Comparison of ENCODE assay signal across 11 cellular contexts in the genomic region with DNA sequence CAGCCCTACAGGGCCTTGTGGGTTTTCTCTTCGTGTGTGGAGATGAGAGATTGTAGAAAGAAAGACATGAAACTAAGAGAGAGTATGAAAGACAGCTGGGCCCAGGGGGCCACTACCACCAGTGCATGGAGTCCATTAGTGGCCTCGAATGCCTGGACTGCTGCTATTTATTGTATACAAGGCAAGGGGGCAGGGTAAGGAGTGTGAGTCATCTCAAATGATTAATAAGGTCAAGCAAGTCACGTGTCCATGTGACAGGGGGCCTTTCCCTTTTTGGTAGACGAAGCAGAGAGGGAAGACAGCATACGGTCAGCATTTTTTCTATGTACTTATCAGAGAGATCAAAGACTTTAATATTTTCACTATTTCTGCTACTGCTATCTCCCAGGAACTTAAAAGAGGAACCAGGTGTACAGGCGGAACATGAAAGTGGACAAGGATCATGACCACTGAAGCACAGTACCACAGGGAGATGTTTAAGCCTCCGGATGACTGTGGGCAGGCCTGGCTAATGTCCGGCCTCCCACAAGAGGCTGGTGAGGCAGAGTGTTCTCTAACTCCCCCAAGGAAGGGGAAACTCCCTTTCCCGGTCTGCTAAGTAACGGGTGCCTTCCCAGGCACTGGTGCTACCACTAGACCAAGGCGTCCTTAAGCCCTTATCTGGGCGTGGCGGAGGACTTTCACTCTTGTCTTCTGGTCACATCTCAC. TPM values are rescaled to one million over a fixed set of nuclear protein-coding genes. Genes with fewer than 3 reads are reported as not detected.
A peak's percentile ranks its signal among the peaks of the same experiment; 100 is the strongest.
DNase-seq lines count a peak whose midpoint lies in the region; ATAC-seq and TF ChIP-seq lines count a peak whose summit lies in the region.
"Had no signal": no experiment of that assay in that cellular context is flagged by ENCODE, and none has a peak within 500 bp of the region (broad histone marks: within the 10 kb centered on the region; RNA-seq: fewer than 3 reads in every experiment).

No MANE protein-coding gene starts in this region.

- no peak overlapping the region for H3K9ac ChIP-seq in mesenchymal stem cell (ENCODE audit: low read length)

- DNase-seq in HT-29 (ENCODE audit: low spot score) (peak; percentile 40), brain microvascular endothelial cell (peak; percentile 52), mesenchymal stem cell (peak; percentile 92), cerebellar cortex (ENCODE audit: low spot score) (no peak), superior temporal gyrus (ENCODE audit: extremely low spot score) (no peak), endothelial cell (ENCODE audit: low spot score) (no peak)
- DNase-seq: CD4-positive, alpha-beta memory T cell had no signal

- H2AK5ac ChIP-seq in mesenchymal stem cell (ENCODE audit: low read length, severe bottlenecking) = no peak overlapping the region

- H2BK120ac ChIP-seq in mesenchymal stem cell (ENCODE audit: low read depth, low read length) = peak overlapping the region; percentile 49

- H3K18ac ChIP-seq in mesenchymal stem cell (ENCODE audit: low read depth in 1 of 2, low read length in 2 of 2) = peak overlapping the region; percentile 56 to 79

- H4K91ac ChIP-seq in mesenchymal stem cell (ENCODE audit: low read length) = no peak overlapping the region

- no peak overlapping the region for H3K27ac Mint-ChIP-seq in endothelial cell (ENCODE audit: unreplicated experiment)
- H3K27ac Mint-ChIP-seq: activated T-helper 17 cell treated with anti-CD3 and anti-CD28 coated beads, Interleukin-2, amount 50 U/mL, for 72 hours had no signal

- H3K27me3 ChIP-seq in ACC112 (ENCODE audit: insufficient read depth, low read length) = no peaks in the 10 kb centered on the region
- H3K27me3 ChIP-seq in brain microvascular endothelial cell (replicated peaks) = no peaks in the 10 kb centered on the region
- no peaks in the 10 kb centered on the region for H3K27me3 ChIP-seq in mesenchymal stem cell (ENCODE audit: control insufficient read depth in 1 of 2, insufficient read depth in 1 of 2, low read length in 2 of 2)

- peaks cover 3% of the 10 kb centered on the region for H3K27me3 Mint-ChIP-seq in endothelial cell (ENCODE audit: unreplicated experiment)

- no peak overlapping the region for H3K4ac ChIP-seq in mesenchymal stem cell (ENCODE audit: low read depth in 1 of 2, low read length in 2 of 2)

- no peak overlapping the region for H3K23ac ChIP-seq in mesenchymal stem cell (ENCODE audit: low read length in 2 of 2)

- H3K79me1 ChIP-seq in mesenchymal stem cell (replicated peaks; ENCODE audit: low read length, poor library complexity, severe bottlenecking) = no peaks in the 10 kb centered on the region

- peaks cover 4% of the 10 kb centered on the region for H3K4me1 ChIP-seq in ACC112 (ENCODE audit: control insufficient read depth, insufficient read depth, low read length, unreplicated experiment)
- H3K4me1 ChIP-seq in mesenchymal stem cell (ENCODE audit: control insufficient read depth, insufficient read depth, low read depth, low read length) = peaks cover 8% of the 10 kb centered on the region

- peak overlapping the region; percentile 80 for H4K8ac ChIP-seq in mesenchymal stem cell (ENCODE audit: low read length)

- H3K36me3 Mint-ChIP-seq in endothelial cell (ENCODE audit: low read depth, unreplicated experiment) = no peaks in the 10 kb centered on the region
- H3K36me3 Mint-ChIP-seq: CD4-positive, alpha-beta memory T cell had no signal

- H3K79me2 ChIP-seq in ACC112 (ENCODE audit: control insufficient read depth, insufficient read depth, low read length, unreplicated experiment) = no peaks in the 10 kb centered on the region

- H3K4me3 ChIP-seq in ACC112 (ENCODE audit: low read depth, low read length) (no peak overlapping the region), brain microvascular endothelial cell (ENCODE audit: low read depth, low read length) (no peak overlapping the region), mesenchymal stem cell (ENCODE audit: insufficient read depth in 1 of 2, low read depth in 1 of 2, low read length in 2 of 2) (no peak overlapping the region)

- no peak overlapping the region for H2BK5ac ChIP-seq in mesenchymal stem cell (ENCODE audit: low read depth, low read length, poor library complexity, severe bottlenecking)

- H3K36me3 ChIP-seq in ACC112 (ENCODE audit: insufficient read depth, low read length) = no peaks in the 10 kb centered on the region
- H3K36me3 ChIP-seq in brain microvascular endothelial cell (replicated peaks) = no peaks in the 10 kb centered on the region
- H3K36me3 ChIP-seq in mesenchymal stem cell (ENCODE audit: control insufficient read depth in 1 of 2, insufficient read depth in 2 of 2, low read depth in 1 of 2, low read length in 2 of 2) = no peaks in the 10 kb centered on the region

- TF ChIP-seq CTCF in brain microvascular endothelial cell (IDR thresholded peaks at IDR 0.05; ENCODE audit: low read depth, low read length, missing control alignments) (no peak), endothelial cell (IDR thresholded peaks at IDR 0.05; ENCODE audit: unreplicated experiment) (no peak)

- H3K4me2 ChIP-seq in mesenchymal stem cell (ENCODE audit: low read length, poor library complexity, severe bottlenecking) = no peak overlapping the region

- H2BK15ac ChIP-seq in mesenchymal stem cell (ENCODE audit: low read depth, poor library complexity, severe bottlenecking) = no peak overlapping the region

- H2AFZ ChIP-seq in ACC112 (ENCODE audit: low read length, unreplicated experiment) (peak overlapping the region; percentile 75), mesenchymal stem cell (ENCODE audit: low read depth, low read length) (no peak overlapping the region)

- in situ Hi-C loops in brain microvascular endothelial cell (cut with HindIII; ENCODE audit: low pct_ligation_motif_present, low sequenced_read_pairs) = no loop called here

- H2BK12ac ChIP-seq in mesenchymal stem cell (ENCODE audit: low read length in 2 of 2) = peak overlapping the region; percentile 1 to 66

- peaks cover 2% of the 10 kb centered on the region for H3K4me1 Mint-ChIP-seq in endothelial cell (ENCODE audit: unreplicated experiment)
- H3K4me1 Mint-ChIP-seq: activated T-helper 17 cell treated with anti-CD3 and anti-CD28 coated beads, Interleukin-2, amount 50 U/mL, for 72 hours had no signal

- no peak for ATAC-seq in GM18861 (IDR thresholded peaks at IDR 0.05; ENCODE audit: unreplicated experiment)
- ATAC-seq: activated T-helper 17 cell treated with anti-CD3 and anti-CD28 coated beads, Interleukin-2, amount 50 U/mL, for 72 hours had no signal

- 31% methylated on average over 13 of the region's 13 CpGs for WGBS in mesenchymal stem cell

- no peaks in the 10 kb centered on the region for H3K9me3 Mint-ChIP-seq in endothelial cell (ENCODE audit: unreplicated experiment)
- H3K9me3 Mint-ChIP-seq: activated T-helper 17 cell treated with anti-CD3 and anti-CD28 coated beads, Interleukin-2, amount 50 U/mL, for 72 hours; CD4-positive, alpha-beta memory T cell had no signal

- no peak overlapping the region for H3K4me3 Mint-ChIP-seq in endothelial cell (ENCODE audit: unreplicated experiment)
- H3K4me3 Mint-ChIP-seq: activated T-helper 17 cell treated with anti-CD3 and anti-CD28 coated beads, Interleukin-2, amount 50 U/mL, for 72 hours; CD4-positive, alpha-beta memory T cell had no signal

- H3K27ac ChIP-seq in ACC112 (ENCODE audit: low read depth, low read length) (no peak overlapping the region; the same call in 1 of the 2 replicates), brain microvascular endothelial cell (no peak overlapping the region), mesenchymal stem cell (ENCODE audit: low read length, poor library complexity, severe bottlenecking) (no peak overlapping the region)

- no peak overlapping the region for H3K14ac ChIP-seq in mesenchymal stem cell (ENCODE audit: low read length in 2 of 2)

- H3K9me3 ChIP-seq in mesenchymal stem cell (ENCODE audit: control insufficient read depth, low read length) = no peaks in the 10 kb centered on the region

RNA-seq across cellular contexts. Expression of gene FGF21, which starts 25.5 kb away (rescaled TPM):
- not detected in 2 replicates for total RNA-seq in HT-29 (2014; rRNA removed; shearing (Covaris generic))
- not detected for polyA plus RNA-seq in mesenchymal stem cell (2013, experiment 1 of 2)
- polyA plus RNA-seq in mesenchymal stem cell (2013, experiment 2 of 2) = not detected
- not detected for total RNA-seq in endothelial cell (ENCODE audit: unreplicated experiment)
- total RNA-seq: activated T-helper 17 cell treated with anti-CD3 and anti-CD28 coated beads, Interleukin-2, amount 50 U/mL, for 72 hours; CD4-positive, alpha-beta memory T cell; temporal lobe had no signal
- polyA plus RNA-seq: CD4-positive, alpha-beta memory T cell had no signal

RNA-seq across cellular contexts. Expression of gene FUT1, which starts 28.4 kb away (rescaled TPM):
- 4.6 and 6.3 TPM in 2 replicates for total RNA-seq in HT-29 (2014; rRNA removed; shearing (Covaris generic))
- 0.12 TPM for polyA plus RNA-seq in mesenchymal stem cell (2013, experiment 1 of 2)
- 0.10 TPM for polyA plus RNA-seq in mesenchymal stem cell (2013, experiment 2 of 2)
- 5.7 TPM for total RNA-seq in endothelial cell (ENCODE audit: unreplicated experiment)

RNA-seq across cellular contexts. Expression of gene BCAT2, which starts 30.0 kb away (rescaled TPM):
- total RNA-seq in HT-29 (2014; rRNA removed; shearing (Covaris generic)) = 62.8 and 65.7 TPM in 2 replicates
- 37.6 TPM for polyA plus RNA-seq in mesenchymal stem cell (2013, experiment 1 of 2)
- 34.7 TPM for polyA plus RNA-seq in mesenchymal stem cell (2013, experiment 2 of 2)
- 35.0 TPM for total RNA-seq in endothelial cell (ENCODE audit: unreplicated experiment)

RNA-seq across cellular contexts. Expression of gene IZUMO1, which starts 34.1 kb away (rescaled TPM):
- total RNA-seq in HT-29 (2014; rRNA removed; shearing (Covaris generic)) = 0.05 and 0.58 TPM in 2 replicates
- polyA plus RNA-seq in mesenchymal stem cell (2013, experiment 1 of 2) = not detected
- polyA plus RNA-seq in mesenchymal stem cell (2013, experiment 2 of 2) = not detected
- total RNA-seq in endothelial cell (ENCODE audit: unreplicated experiment) = 3.3 TPM
- total RNA-seq: activated T-helper 17 cell treated with anti-CD3 and anti-CD28 coated beads, Interleukin-2, amount 50 U/mL, for 72 hours; CD4-positive, alpha-beta memory T cell; temporal lobe had no signal
- polyA plus RNA-seq: CD4-positive, alpha-beta memory T cell had no signal

RNA-seq across cellular contexts. Expression of gene RASIP1, which starts 40.4 kb away (rescaled TPM):
- 0.34 and 0.61 TPM in 2 replicates for total RNA-seq in HT-29 (2014; rRNA removed; shearing (Covaris generic))
- 0.98 TPM for polyA plus RNA-seq in mesenchymal stem cell (2013, experiment 1 of 2)
- 1.00 TPM for polyA plus RNA-seq in mesenchymal stem cell (2013, experiment 2 of 2)
- total RNA-seq in endothelial cell (ENCODE audit: unreplicated experiment) = 192 TPM

Comparison
In these comparisons a context has a peak if more than half of its experiments do, and no peak if none do; other contexts are left out.
1. DNase-seq: peak in HT-29 (single experiment), brain microvascular endothelial cell (single experiment) and mesenchymal stem cell (single experiment); none in cerebellar cortex (single experiment), superior temporal gyrus (single experiment) and endothelial cell (single experiment).